ENCODE assay signal across 12 cellular contexts in genomic region chr4:136650541-136651277, GRCh38.
A peak's percentile ranks its signal among the peaks of the same experiment; 100 is the strongest.
DNase-seq lines count a peak whose midpoint lies in the region; ATAC-seq and TF ChIP-seq lines count a peak whose summit lies in the region.
"Had no signal": no experiment of that assay in that cellular context is flagged by ENCODE, and none has a peak within 500 bp of the region (broad histone marks: within the 10 kb centered on the region; RNA-seq: fewer than 3 reads in every experiment).

No MANE protein-coding gene starts in this region.

- no peaks in the 10 kb centered on the region for H3K36me3 ChIP-seq in upper lobe of left lung
- H3K36me3 ChIP-seq in A673 (ENCODE audit: insufficient read depth, low read length, poor library complexity, severe bottlenecking), result no peaks in the 10 kb centered on the region

- no peaks in the 10 kb centered on the region for H3K27me3 Mint-ChIP-seq in central memory CD8-positive, alpha-beta T cell
- H3K27me3 Mint-ChIP-seq in activated CD8-positive, alpha-beta memory T cell treated with anti-CD3 and anti-CD28 coated beads, Interleukin-2, amount 10 ng/mL, durations not matched to agents 7 days and 5 days, result no peaks in the 10 kb centered on the region

- H3K4me1 Mint-ChIP-seq in central memory CD8-positive, alpha-beta T cell, result peaks cover 23% of the 10 kb centered on the region
- H3K4me1 Mint-ChIP-seq in activated CD8-positive, alpha-beta memory T cell treated with anti-CD3 and anti-CD28 coated beads, Interleukin-2, amount 10 ng/mL, durations not matched to agents 7 days and 5 days, result peaks cover 3% of the 10 kb centered on the region

- H3K4me1 ChIP-seq in upper lobe of left lung (no peaks in the 10 kb centered on the region), A673 (ENCODE audit: insufficient read depth, low read length, poor library complexity, severe bottlenecking) (peaks cover 5% of the 10 kb centered on the region)
- H3K4me1 ChIP-seq: testis had no signal

- peak; percentile 89 for ATAC-seq in GM21786 (IDR thresholded peaks at IDR 0.05; ENCODE audit: unreplicated experiment)
- peak; percentile 90 for ATAC-seq in central memory CD8-positive, alpha-beta T cell (replicated peaks; ENCODE audit: extremely low read depth, poor library complexity, severe bottlenecking)
- no peak for ATAC-seq in upper lobe of left lung (ENCODE audit: low FRiP score in 2 of 2)
- no peak for ATAC-seq in activated CD8-positive, alpha-beta memory T cell treated with anti-CD3 and anti-CD28 coated beads, Interleukin-2, amount 10 ng/mL, durations not matched to agents 7 days and 5 days

- TF ChIP-seq EP300 in upper lobe of left lung (IDR thresholded peaks at IDR 0.05), result no peak

- H3K27me3 ChIP-seq in upper lobe of left lung (no peaks in the 10 kb centered on the region), A673 (replicated peaks; ENCODE audit: insufficient read depth, low read depth, low read length, poor library complexity) (no peaks in the 10 kb centered on the region)
- H3K27me3 ChIP-seq: testis had no signal

- no peaks in the 10 kb centered on the region for H3K9me3 Mint-ChIP-seq in central memory CD8-positive, alpha-beta T cell
- H3K9me3 Mint-ChIP-seq in activated CD8-positive, alpha-beta memory T cell treated with anti-CD3 and anti-CD28 coated beads, Interleukin-2, amount 10 ng/mL, durations not matched to agents 7 days and 5 days (ENCODE audit: low read depth), result no peaks in the 10 kb centered on the region

- BruUV-seq in A673 (replicated peaks; lab: Mats Ljungman, UMichigan), result no TSS peak

- H3K27ac ChIP-seq in upper lobe of left lung, result no peak overlapping the region
- no peak overlapping the region for H3K27ac ChIP-seq in A673 (ENCODE audit: low read depth, low read length, poor library complexity, severe bottlenecking)
- H3K27ac ChIP-seq: testis had no signal

- intact Hi-C loops in A673 (cut with micrococcal nuclease; ENCODE audit: unreplicated experiment), result no loop called here

- H3K36me3 Mint-ChIP-seq in central memory CD8-positive, alpha-beta T cell (ENCODE audit: insufficient read depth), result no peaks in the 10 kb centered on the region
- no peaks in the 10 kb centered on the region for H3K36me3 Mint-ChIP-seq in activated CD8-positive, alpha-beta memory T cell treated with anti-CD3 and anti-CD28 coated beads, Interleukin-2, amount 10 ng/mL, durations not matched to agents 7 days and 5 days

- WGBS in upper lobe of left lung, 2 donors, result 48 to 53% methylated on average over 5 of the region's 5 CpGs

- H3K9me3 ChIP-seq in upper lobe of left lung (no peaks in the 10 kb centered on the region), A673 (ENCODE audit: low read depth, low read length, poor library complexity, severe bottlenecking) (no peaks in the 10 kb centered on the region)
- H3K9me3 ChIP-seq: testis had no signal

- H3K4me3 Mint-ChIP-seq in central memory CD8-positive, alpha-beta T cell, result peak overlapping the region; percentile 53
- H3K4me3 Mint-ChIP-seq in activated CD8-positive, alpha-beta memory T cell treated with anti-CD3 and anti-CD28 coated beads, Interleukin-2, amount 10 ng/mL, durations not matched to agents 7 days and 5 days, result no peak overlapping the region

- H3K4me3 ChIP-seq in upper lobe of left lung (no peak overlapping the region), A673 (ENCODE audit: low read depth, low read length, poor library complexity, severe bottlenecking) (no peak overlapping the region)
- H3K4me3 ChIP-seq: smooth muscle cell, testis had no signal

- CTCF ChIA-PET in A673 (lab: Charles Lee), result no interaction called here
- CTCF ChIA-PET in activated CD8-positive, alpha-beta memory T cell treated with anti-CD3 and anti-CD28 coated beads, Interleukin-2, amount 10 ng/mL, durations not matched to agents 7 days and 5 days (lab: Charles Lee), result no interaction called here

- no peak for TF ChIP-seq POLR2A in upper lobe of left lung (IDR thresholded peaks at IDR 0.05)

- DNase-seq in COLO668 (lab: John Stamatoyannopoulos, UW; ENCODE audit: unreplicated experiment), result peak; percentile 79
- DNase-seq in NCI-H1105 (lab: John Stamatoyannopoulos, UW), result peak; percentile 89
- DNase-seq in central memory CD8-positive, alpha-beta T cell (ENCODE audit: low spot score in 2 of 2), result peak in 1 of 2 donors; percentile 12
- no peak for DNase-seq in upper lobe of left lung
- no peak for DNase-seq in A673 (ENCODE audit: low spot score)
- no peak for DNase-seq in activated CD8-positive, alpha-beta memory T cell treated with anti-CD3 and anti-CD28 coated beads, Interleukin-2, amount 10 ng/mL, durations not matched to agents 7 days and 5 days
- no peak for DNase-seq in foreskin melanocyte
- DNase-seq: activated CD4-positive, CD25-positive, alpha-beta regulatory T cell; central memory CD4-positive, alpha-beta T cell; testis had no signal

- no peak for TF ChIP-seq CTCF in upper lobe of left lung (IDR thresholded peaks at IDR 0.05)
- TF ChIP-seq CTCF in A673 (conservative IDR thresholded peaks at IDR 0.05; ENCODE audit: low read depth, low read length), result no peak

- peak overlapping the region; percentile 50 for H3K27ac Mint-ChIP-seq in central memory CD8-positive, alpha-beta T cell (ENCODE audit: low read depth)
- no peak overlapping the region for H3K27ac Mint-ChIP-seq in activated CD8-positive, alpha-beta memory T cell treated with anti-CD3 and anti-CD28 coated beads, Interleukin-2, amount 10 ng/mL, durations not matched to agents 7 days and 5 days

- POLR2A ChIA-PET in A673 (lab: Charles Lee; ENCODE audit: low non-redundant PET), result no interaction called here

Comparison
In these comparisons a context has a peak if more than half of its experiments do, and no peak if none do; other contexts are left out.
1. DNase-seq: peak in COLO668 (single experiment) and NCI-H1105 (single experiment); none in upper lobe of left lung (0 of 2), A673 (single experiment), activated CD8-positive, alpha-beta memory T cell treated with anti-CD3 and anti-CD28 coated beads, Interleukin-2, amount 10 ng/mL, durations not matched to agents 7 days and 5 days (single experiment) and foreskin melanocyte (single experiment).
2. ATAC-seq: peak in GM21786 (single experiment) and central memory CD8-positive, alpha-beta T cell (single experiment); none in upper lobe of left lung (0 of 2) and activated CD8-positive, alpha-beta memory T cell treated with anti-CD3 and anti-CD28 coated beads, Interleukin-2, amount 10 ng/mL, durations not matched to agents 7 days and 5 days (single experiment).